ENCODE assay signal across 8 cellular contexts in genomic region chr3:88220126-88220525, GRCh38.
"Had no signal": no experiment of that assay in that cellular context is flagged by ENCODE, and none has a peak within 500 bp of the region (broad histone marks: within the 10 kb centered on the region; RNA-seq: fewer than 3 reads in every experiment).

No MANE protein-coding gene starts in this region.

- H3K4me1 ChIP-seq: HAP-1 had no signal

- FAIRE-seq: H54 had no signal

- H3K36me3 ChIP-seq: HAP-1 had no signal

- DNase-seq: GM23248, GOT3, H7, H9, HCEC 1CT, HFFc6 had no signal

- H3K9ac ChIP-seq: GM23248 had no signal

- H3K9me3 ChIP-seq: HAP-1 had no signal

- H3K9me3 Mint-ChIP-seq: H9, HFFc6 had no signal

- H2AFZ ChIP-seq: GM23248 had no signal

- H3K27ac Mint-ChIP-seq: H9, HFFc6 had no signal

- H3K4me3 ChIP-seq: GM23248, HAP-1 had no signal

- H3K27ac ChIP-seq: GM23248 had no signal

- H3K4me3 Mint-ChIP-seq: H9, HFFc6 had no signal
